Comparison of ENCODE assay signal across 8 cellular contexts in genomic region chr5:181217805-181218065, GRCh38.
DNase-seq lines count a peak whose midpoint lies in the region; ATAC-seq and TF ChIP-seq lines count a peak whose summit lies in the region.

No MANE protein-coding gene starts in this region.

- peak overlapping the region; percentile 46 for H3K4me3 ChIP-seq in NB4 (ENCODE audit: low read depth, low read length)
- peak overlapping the region; percentile 7 for H3K4me3 ChIP-seq in mucosa of stomach (ENCODE audit: low read length)

- DNase-seq in activated naive CD4-positive, alpha-beta T cell treated with Interleukin-2 at 50 U/mL for 16 hours = peak; percentile 43
- no peak for DNase-seq in activated naive CD4-positive, alpha-beta T cell (lab: John Stamatoyannopoulos, UW)
- DNase-seq in NB4 (ENCODE audit: low read depth) (no peak), NCI-H146 (lab: John Stamatoyannopoulos, UW) (no peak), putamen (ENCODE audit: low spot score) (no peak)
- no peak for DNase-seq in central memory CD8-positive, alpha-beta T cell (ENCODE audit: low spot score in 2 of 2)

- H3K9ac ChIP-seq in mucosa of stomach (ENCODE audit: low read length) = peak overlapping the region; percentile 12

- H3K27me3 ChIP-seq in mucosa of stomach (ENCODE audit: control insufficient read depth, insufficient read depth, low read length) = no peaks in the 10 kb centered on the region

- no peak for TF ChIP-seq POLR2A in NB4 (IDR thresholded peaks at IDR 0.05; ENCODE audit: extremely low read depth, insufficient read length)

- peaks cover 6% of the 10 kb centered on the region for H3K4me1 ChIP-seq in mucosa of stomach (ENCODE audit: control insufficient read depth, insufficient read depth, low read length)

- peaks cover 55% of the 10 kb centered on the region for H3K4me1 Mint-ChIP-seq in central memory CD8-positive, alpha-beta T cell

- TF ChIP-seq CTCF in NB4 (IDR thresholded peaks at IDR 0.05; ENCODE audit: low read depth, low read length) = no peak

- H3K9me3 ChIP-seq in mucosa of stomach (ENCODE audit: control insufficient read depth, low read length) = no peaks in the 10 kb centered on the region

- no peaks in the 10 kb centered on the region for H3K36me3 ChIP-seq in mucosa of stomach (ENCODE audit: control insufficient read depth, insufficient read depth, low read length)

- peak overlapping the region; percentile 85 for H3K27ac Mint-ChIP-seq in central memory CD8-positive, alpha-beta T cell (ENCODE audit: low read depth)

- peak overlapping the region; percentile 83 for H3K4me3 Mint-ChIP-seq in central memory CD8-positive, alpha-beta T cell

- H3K9me3 Mint-ChIP-seq in central memory CD8-positive, alpha-beta T cell = peaks cover 6% of the 10 kb centered on the region

- H3K36me3 Mint-ChIP-seq in central memory CD8-positive, alpha-beta T cell (ENCODE audit: insufficient read depth) = peaks cover 54% of the 10 kb centered on the region

- H3K27me3 Mint-ChIP-seq in central memory CD8-positive, alpha-beta T cell = peaks cover 10% of the 10 kb centered on the region

- peak; percentile 10 for ATAC-seq in central memory CD8-positive, alpha-beta T cell (replicated peaks; ENCODE audit: extremely low read depth, poor library complexity, severe bottlenecking)
- no peak for ATAC-seq in GM19395 (IDR thresholded peaks at IDR 0.05; ENCODE audit: unreplicated experiment)
